14 cellular contexts compared by ENCODE assay signal in genomic region chr9:106218854-106219253, GRCh38.
DNase-seq lines count a peak whose midpoint lies in the region; ATAC-seq and TF ChIP-seq lines count a peak whose summit lies in the region.
"Had no signal": no experiment of that assay in that cellular context is flagged by ENCODE, and none has a peak within 500 bp of the region (broad histone marks: within the 10 kb centered on the region; RNA-seq: fewer than 3 reads in every experiment).

No MANE protein-coding gene starts in this region.

- H3K27me3 Mint-ChIP-seq in activated naive CD8-positive, alpha-beta T cell treated with anti-CD3 and anti-CD28 coated beads for 36 hours, result no peaks in the 10 kb centered on the region

- TF ChIP-seq POLR2A in heart left ventricle (IDR thresholded peaks at IDR 0.05), result no peak

- no peaks in the 10 kb centered on the region for H3K4me1 Mint-ChIP-seq in activated naive CD8-positive, alpha-beta T cell treated with anti-CD3 and anti-CD28 coated beads for 36 hours

- H3K27ac Mint-ChIP-seq in activated naive CD8-positive, alpha-beta T cell treated with anti-CD3 and anti-CD28 coated beads for 36 hours, result no peak overlapping the region

- 83 to 87% (median 87%) methylated on average over 3 of the region's 3 CpGs for WGBS in heart left ventricle, 4 donors

- DNase-seq in HT1080 (ENCODE audit: low read depth) (peak; percentile 67), heart left ventricle (no peak), NCI-H1930 (lab: John Stamatoyannopoulos, UW) (no peak)
- DNase-seq in activated naive CD8-positive, alpha-beta T cell treated with anti-CD3 and anti-CD28 coated beads for 36 hours, result no peak
- DNase-seq in stimulated activated CD4-positive, alpha-beta T cell treated with anti-CD3 and anti-CD28 coated beads, Interleukin-2, amount 100 ng/mL, for 24 hours, result no peak
- DNase-seq: activated T-cell treated with anti-CD3 and anti-CD28 coated beads, Interleukin-2, amount 50 U/mL, for 4 hours; COR-L47; NCI-H748 treated with DMSO at 0.1 percent for 48 hours; pancreas had no signal

- H3K4me1 ChIP-seq in heart left ventricle, result no peaks in the 10 kb centered on the region
- H3K4me1 ChIP-seq: gastroesophageal sphincter, pancreas had no signal

- H3K9me3 Mint-ChIP-seq in activated naive CD8-positive, alpha-beta T cell treated with anti-CD3 and anti-CD28 coated beads for 36 hours, result no peaks in the 10 kb centered on the region

- no peak overlapping the region for H3K4me3 Mint-ChIP-seq in activated naive CD8-positive, alpha-beta T cell treated with anti-CD3 and anti-CD28 coated beads for 36 hours
- H3K4me3 Mint-ChIP-seq: activated T-cell treated with anti-CD3 and anti-CD28 coated beads, Interleukin-2, amount 50 U/mL, for 4 hours had no signal

- ATAC-seq in GM18508 (IDR thresholded peaks at IDR 0.05; ENCODE audit: insufficient read depth, unreplicated experiment), result peak; percentile 73
- ATAC-seq in GM21367 (IDR thresholded peaks at IDR 0.05; ENCODE audit: unreplicated experiment), result peak; percentile 54
- ATAC-seq in HG02970 (IDR thresholded peaks at IDR 0.05; ENCODE audit: low FRiP score, unreplicated experiment), result peak; percentile 27
- no peak for ATAC-seq in heart left ventricle
- ATAC-seq: activated T-cell treated with anti-CD3 and anti-CD28 coated beads, Interleukin-2, amount 50 U/mL, for 4 hours; gastroesophageal sphincter; HCT116; pancreas had no signal

- H3K4me3 ChIP-seq in heart left ventricle, result no peak overlapping the region
- H3K4me3 ChIP-seq: gastroesophageal sphincter, pancreas had no signal

- no peaks in the 10 kb centered on the region for H3K36me3 ChIP-seq in heart left ventricle
- H3K36me3 ChIP-seq: gastroesophageal sphincter, pancreas had no signal

- H3K27ac ChIP-seq in heart left ventricle, result no peak overlapping the region
- H3K27ac ChIP-seq: gastroesophageal sphincter, pancreas had no signal

- intact Hi-C loops in heart left ventricle (cut with DNase I), result no loop called here

- TF ChIP-seq CTCF in heart left ventricle (IDR thresholded peaks at IDR 0.05), result no peak

- H3K27me3 ChIP-seq in heart left ventricle, result no peaks in the 10 kb centered on the region
- H3K27me3 ChIP-seq: gastroesophageal sphincter, pancreas had no signal

- H3K36me3 Mint-ChIP-seq in activated naive CD8-positive, alpha-beta T cell treated with anti-CD3 and anti-CD28 coated beads for 36 hours, result no peaks in the 10 kb centered on the region

- no peaks in the 10 kb centered on the region for H3K9me3 ChIP-seq in heart left ventricle
- H3K9me3 ChIP-seq: gastroesophageal sphincter, pancreas had no signal

Comparison
In these comparisons a context has a peak if more than half of its experiments do, and no peak if none do; other contexts are left out.
1. ATAC-seq: peak in GM18508 (single experiment), GM21367 (single experiment) and HG02970 (single experiment); none in heart left ventricle (0 of 4).